24 cellular contexts compared by ENCODE assay signal in genomic region chr4:40363382-40363920, GRCh38. TPM values are rescaled to one million over a fixed set of nuclear protein-coding genes. Genes with fewer than 3 reads are reported as not detected.
DNase-seq lines count a peak whose midpoint lies in the region; ATAC-seq, FAIRE-seq and TF ChIP-seq lines count a peak whose summit lies in the region.
"Had no signal": no experiment of that assay in that cellular context is flagged by ENCODE, and none has a peak within 500 bp of the region (broad histone marks: within the 10 kb centered on the region; RNA-seq: fewer than 3 reads in every experiment).

No MANE protein-coding gene starts in this region.

- no peak overlapping the region for H3K4me2 ChIP-seq in H1 (ENCODE audit: insufficient read depth in 1 of 2, low read depth in 2 of 2, low read length in 2 of 2)

- no peaks in the 10 kb centered on the region for H3K23me2 ChIP-seq in H1 (ENCODE audit: low read depth, low read length)

- H3K27me3 ChIP-seq in H1 (replicated peaks in 1 of 4; ENCODE audit: control insufficient read depth in 3 of 4, extremely low read depth in 1 of 4, insufficient read depth in 3 of 4, low read length in 3 of 4) = no peaks in the 10 kb centered on the region
- H3K27me3 ChIP-seq in mucosa of stomach (ENCODE audit: control insufficient read depth, insufficient read depth, low read length) = no peaks in the 10 kb centered on the region

- H3K4ac ChIP-seq in H1 (replicated peaks; ENCODE audit: insufficient read length, low read depth, low read length) = no peak overlapping the region

- WGBS in H1 (ENCODE audit: extremely low coverage in 1 of 2, insufficient coverage in 1 of 2, insufficient read length in 1 of 2, insufficient replicate concordance in 2 of 2, low coverage in 1 of 2, low lambda C conversion rate in 2 of 2, missing lambda C conversion rate in 1 of 2), 2 experiments = 92% methylated on average over 9 of the region's 9 CpGs; no CpG with 5 or more reads in 1 of the 2 experiments

- H3K14ac ChIP-seq in H1 (ENCODE audit: insufficient read length) = no peak overlapping the region

- TF ChIP-seq POLR2A in H1 (IDR thresholded peaks at IDR 0.05; ENCODE audit: control extremely low read depth in 1 of 2, low read depth in 2 of 2, low read length in 2 of 2) = no peak

- FAIRE-seq in H1 (lab: Jason Lieb, UNC) = no peak
- FAIRE-seq: G401.6, GM12892 had no signal

- H3K9ac ChIP-seq in H1 (replicated peaks in 1 of 4; ENCODE audit: extremely low read depth in 1 of 4, low read depth in 3 of 4, low read length in 3 of 4) = no peak overlapping the region
- peak overlapping the region; percentile 48 for H3K9ac ChIP-seq in mucosa of stomach (ENCODE audit: low read length)

- no peak overlapping the region for H2BK5ac ChIP-seq in H1 (ENCODE audit: low read depth, low read length)

- no peak for TF ChIP-seq EP300 in H1 (IDR thresholded peaks at IDR 0.05; ENCODE audit: borderline replicate concordance in 1 of 2, low read depth in 2 of 2, low read length in 2 of 2)

- H3K36me3 Mint-ChIP-seq in immature natural killer cell = no peaks in the 10 kb centered on the region
- H3K36me3 Mint-ChIP-seq: activated naive CD8-positive, alpha-beta T cell treated with anti-CD3 and anti-CD28 coated beads for 36 hours; CD8-positive, alpha-beta T cell had no signal

- no peak overlapping the region for H3K27ac Mint-ChIP-seq in immature natural killer cell
- H3K27ac Mint-ChIP-seq: activated naive CD8-positive, alpha-beta T cell treated with anti-CD3 and anti-CD28 coated beads for 36 hours; CD8-positive, alpha-beta T cell had no signal

- no peaks in the 10 kb centered on the region for H3K79me2 ChIP-seq in H1 (ENCODE audit: control insufficient read depth in 1 of 2, insufficient read depth in 2 of 2, low read length in 2 of 2)

- H2BK20ac ChIP-seq in H1 (ENCODE audit: low read length) = no peak overlapping the region

- no peak overlapping the region for H2AK5ac ChIP-seq in H1 (ENCODE audit: low read depth, low read length)

- H3K79me1 ChIP-seq in H1 (ENCODE audit: low read depth, low read length) = no peaks in the 10 kb centered on the region

- POLR2A ChIA-PET in H1 (lab: Charles Lee; ENCODE audit: partially characterized antibody) = interaction anchor here (0.6 to 1.2 kb wide), 2 partner anchors 11 to 137 kb away, joined by 3 read pairs; no protein-coding TSS in a partner anchor

- no peak overlapping the region for H4K8ac ChIP-seq in H1 (ENCODE audit: extremely low read depth, insufficient read depth, low read length)

- no peak overlapping the region for H3K27ac ChIP-seq in H1 (ENCODE audit: low read depth, low read length)
- H3K27ac ChIP-seq: thoracic aorta had no signal

- no peaks in the 10 kb centered on the region for H4K20me1 ChIP-seq in H1 (replicated peaks in 1 of 2; ENCODE audit: control insufficient read depth in 1 of 2, insufficient read depth in 2 of 2, low read length in 2 of 2)

- no peak for TF ChIP-seq RAD21 in H1 (IDR thresholded peaks at IDR 0.05 in 1 of 2, conservative IDR thresholded peaks at IDR 0.05 in 1 of 2; ENCODE audit: low read depth in 2 of 2, low read length in 2 of 2)

- H3K27me3 Mint-ChIP-seq in immature natural killer cell (ENCODE audit: low read depth in 3 of 3) = peaks cover 0 to 4% (median 3%) of the 10 kb centered on the region in 3 donors
- H3K27me3 Mint-ChIP-seq: activated naive CD8-positive, alpha-beta T cell treated with anti-CD3 and anti-CD28 coated beads for 36 hours had no signal

- intact Hi-C loops in cardiac septum (cut with DNase I) = no loop called here
- intact Hi-C loops in Right ventricle myocardium superior (cut with DNase I) = no loop called here

- no peaks in the 10 kb centered on the region for H3K9me3 Mint-ChIP-seq in immature natural killer cell

- H3K18ac ChIP-seq in H1 (ENCODE audit: extremely low read depth, low read length) = no peak overlapping the region

- H3K36me3 ChIP-seq in H1 (ENCODE audit: control insufficient read depth in 2 of 4, insufficient read depth in 4 of 4, low read length in 3 of 4) (no peaks in the 10 kb centered on the region), mucosa of stomach (ENCODE audit: control insufficient read depth, insufficient read depth, low read length) (no peaks in the 10 kb centered on the region)
- H3K36me3 ChIP-seq: HAP-1, thoracic aorta had no signal

- no peak overlapping the region for H3K4me3 Mint-ChIP-seq in immature natural killer cell
- H3K4me3 Mint-ChIP-seq: activated naive CD8-positive, alpha-beta T cell treated with anti-CD3 and anti-CD28 coated beads for 36 hours; CD8-positive, alpha-beta T cell had no signal

- DNase-seq in cardiac septum (ENCODE audit: low spot score) (peak; percentile 27), Right ventricle myocardium superior (no peak), H1 (ENCODE audit: low read depth in 1 of 2, low spot score in 2 of 2) (no peak), COR-L47 (lab: John Stamatoyannopoulos, UW) (no peak), immature natural killer cell (no peak)
- DNase-seq in activated CD4-positive, CD25-positive, alpha-beta regulatory T cell treated with anti-CD3 and anti-CD28 coated beads, Interleukin-2, amount 50 U/mL, for 72 hours = no peak
- DNase-seq in activated CD4-positive, alpha-beta T cell treated with anti-CD3 and anti-CD28 coated beads for 4 hours = no peak
- DNase-seq: ACHN; activated CD4-positive, alpha-beta T cell treated with anti-CD3 and anti-CD28 coated beads for 1 hour; activated CD8-positive, alpha-beta memory T cell treated with anti-CD3 and anti-CD28 coated beads, Interleukin-2, amount 50 U/mL, for 4 hours; activated naive CD8-positive, alpha-beta T cell treated with anti-CD3 and anti-CD28 coated beads for 36 hours; CD8-positive, alpha-beta T cell; foreskin melanocyte; mesendoderm; NCI-H1092; NK-92 treated with Interleukin-12 subunit alpha and Interleukin-12 subunit beta, amount 100 ng/mL, for 24 hours; stimulated activated CD4-positive, alpha-beta T cell treated with anti-CD3 and anti-CD28 coated beads, Interleukin-2, amount 100 ng/mL, for 24 hours had no signal

- no peak overlapping the region for H2BK120ac ChIP-seq in H1 (replicated peaks; ENCODE audit: low read depth, low read length)

- H4K5ac ChIP-seq in H1 (ENCODE audit: insufficient read length, low read depth, low read length) = no peak overlapping the region

- H3K9me3 ChIP-seq in H1 (ENCODE audit: insufficient read depth in 2 of 2, low read depth in 1 of 2, low read length in 1 of 2) (no peaks in the 10 kb centered on the region), mucosa of stomach (ENCODE audit: control insufficient read depth, low read length) (no peaks in the 10 kb centered on the region)

- ATAC-seq in Right ventricle myocardium superior (ENCODE audit: poor library complexity) = no peak
- ATAC-seq: CD8-positive, alpha-beta T cell; Right ventricle myocardium inferior; sciatic nerve had no signal

- no peaks in the 10 kb centered on the region for H3K4me1 ChIP-seq in H1 (replicated peaks in 1 of 4; ENCODE audit: control insufficient read depth in 3 of 4, insufficient read depth in 4 of 4, low read length in 3 of 4)
- H3K4me1 ChIP-seq in mucosa of stomach (ENCODE audit: control insufficient read depth, insufficient read depth, low read length) = peaks cover 15% of the 10 kb centered on the region
- H3K4me1 ChIP-seq: HAP-1 had no signal

- 0 out of 2 replicates have a peak overlapping the region, but pooled peaks have one; percentile 17 for H2BK12ac ChIP-seq in H1 (ENCODE audit: low read depth, low read length)

- no peaks in the 10 kb centered on the region for H3K4me1 Mint-ChIP-seq in immature natural killer cell
- H3K4me1 Mint-ChIP-seq: activated naive CD8-positive, alpha-beta T cell treated with anti-CD3 and anti-CD28 coated beads for 36 hours had no signal

- no peak overlapping the region for H4K91ac ChIP-seq in H1 (replicated peaks; ENCODE audit: insufficient read length, low read length)

- no peak overlapping the region for H3K23ac ChIP-seq in H1 (ENCODE audit: insufficient read length)

- H3K56ac ChIP-seq in H1 (replicated peaks; ENCODE audit: insufficient read length, low read depth, low read length) = no peak overlapping the region

- peak overlapping the region; percentile 92; the same call in 1 of the 2 replicates for H2BK15ac ChIP-seq in H1 (ENCODE audit: low read length)

- CTCF ChIA-PET in H1 (lab: Charles Lee; ENCODE audit: partially characterized antibody) = interaction anchor here (0.6 to 1.1 kb wide), 2 partner anchors 40 to 417 kb away, joined by 3 read pairs; no protein-coding TSS in a partner anchor

- H2AFZ ChIP-seq in H1 (ENCODE audit: low read length) = 0 out of 2 replicates have a peak overlapping the region, but pooled peaks have one; percentile 71

- no peak overlapping the region for H3K4me3 ChIP-seq in H1 (ENCODE audit: extremely low read depth in 1 of 4, insufficient read depth in 2 of 4, low read depth in 3 of 4, low read length in 4 of 4)
- H3K4me3 ChIP-seq in mucosa of stomach (ENCODE audit: low read length) = no peak overlapping the region
- H3K4me3 ChIP-seq: HAP-1, thoracic aorta had no signal

- no peak for TF ChIP-seq CTCF in H1 (IDR thresholded peaks at IDR 0.05; ENCODE audit: control extremely low read depth in 1 of 3, insufficient read depth in 1 of 3, low read depth in 1 of 3, low read length in 3 of 3)

TF ChIP-seq in H1, 55 proteins besides CTCF, POLR2A, EP300 and RAD21 (continues in another document):
- TF ChIP-seq TAF7 (optimal IDR thresholded peaks at IDR 0.05; ENCODE audit: borderline replicate concordance, low read depth, low read length) = no peak
- TF ChIP-seq ZNF274 (IDR thresholded peaks at IDR 0.05; ENCODE audit: borderline replicate concordance, extremely low read depth, low read length) = no peak
- no peak for TF ChIP-seq CHD2 (IDR thresholded peaks at IDR 0.05; ENCODE audit: low read length)

RNA-seq across cellular contexts. Expression of gene CHRNA9, which starts 28.3 kb away (rescaled TPM):
- total RNA-seq in cardiac septum (not detected), Right ventricle myocardium superior (not detected)
- 1.4 and 1.5 TPM in 2 replicates for total RNA-seq in H1 (2021; fragmentation: NEBNext Ultra II Directional; extraction: Animal tissue kit (Norgen Biotek cat#: 25700))
- polyA plus RNA-seq in H1 (2011; rRNA removed) (2.8 and 3.3 TPM in 2 replicates), immature natural killer cell (not detected)
- polyA plus RNA-seq in H1 (2011; cell fraction: cytosol; rRNA removed) = 4.0 TPM
- 2.9 TPM for polyA plus RNA-seq in H1 (2011; cell fraction: nucleus; rRNA removed)
- 1.7 to 4.8 TPM (median 2.5 TPM) in 4 replicates for polyA plus RNA-seq in H1 (2012, experiment 1 of 2)
- polyA plus RNA-seq in H1 (2012, experiment 2 of 2) = 0.16 TPM
- 4.5 TPM for polyA plus RNA-seq in H1 (2013, experiment 1 of 2)
- polyA plus RNA-seq in H1 (2013, experiment 2 of 2) = 4.8 TPM
- 4.7 and 5.1 TPM in 2 replicates for polyA minus RNA-seq in H1 (2011; rRNA and poly(A)+ RNA removed)
- polyA minus RNA-seq in H1 (2011; cell fraction: cytosol; rRNA and poly(A)+ RNA removed) = 2.1 TPM
- polyA minus RNA-seq in H1 (2011; cell fraction: nucleus; rRNA and poly(A)+ RNA removed) = 2.8 TPM
- total RNA-seq: Right ventricle myocardium inferior, sciatic nerve, thoracic aorta had no signal
